ENCODE assay signal across 19 cellular contexts in genomic region chr5:78512440-78512839, GRCh38.
"Had no signal": no experiment of that assay in that cellular context is flagged by ENCODE, and none has a peak within 500 bp of the region (broad histone marks: within the 10 kb centered on the region; RNA-seq: fewer than 3 reads in every experiment).

No MANE protein-coding gene starts in this region.

- ATAC-seq: activated CD8-positive, alpha-beta T cell treated with anti-CD3 and anti-CD28 coated beads, Interleukin-2, amount 10 ng/mL, durations not matched to agents 7 days and 5 days; T-helper 17 cell; WTC11 had no signal

- H3K27ac Mint-ChIP-seq: activated CD8-positive, alpha-beta T cell treated with anti-CD3 and anti-CD28 coated beads, Interleukin-2, amount 10 ng/mL, durations not matched to agents 7 days and 5 days; activated naive CD4-positive, alpha-beta T cell treated with anti-CD3 and anti-CD28 coated beads, Interleukin-2, amount 50 U/mL, for 24 hours; T-helper 17 cell; WTC11 had no signal

- H3K4me3 Mint-ChIP-seq: activated CD8-positive, alpha-beta T cell treated with anti-CD3 and anti-CD28 coated beads, Interleukin-2, amount 10 ng/mL, durations not matched to agents 7 days and 5 days; activated naive CD4-positive, alpha-beta T cell treated with anti-CD3 and anti-CD28 coated beads, Interleukin-2, amount 50 U/mL, for 24 hours; T-helper 17 cell; WTC11 had no signal

- H3K36me3 Mint-ChIP-seq: activated naive CD4-positive, alpha-beta T cell treated with anti-CD3 and anti-CD28 coated beads, Interleukin-2, amount 50 U/mL, for 24 hours had no signal

- H3K9me3 Mint-ChIP-seq: activated naive CD4-positive, alpha-beta T cell treated with anti-CD3 and anti-CD28 coated beads, Interleukin-2, amount 50 U/mL, for 24 hours; WTC11 had no signal

- DNase-seq: activated CD4-positive, alpha-beta T cell treated with anti-CD3 and anti-CD28 coated beads for 48 hours; activated CD4-positive, alpha-beta T cell treated with anti-CD3 and anti-CD28 coated beads, Interleukin-2, amount 50 U/mL, for 4 hours; activated CD4-positive, CD25-positive, alpha-beta regulatory T cell treated with anti-CD3 and anti-CD28 coated beads, Interleukin-2, amount 50 U/mL, for 72 hours; activated CD8-positive, alpha-beta memory T cell treated with anti-CD3 and anti-CD28 coated beads, Interleukin-2, amount 50 U/mL, for 48 hours; activated CD8-positive, alpha-beta T cell treated with anti-CD3 and anti-CD28 coated beads, Interleukin-2, amount 10 ng/mL, durations not matched to agents 7 days and 5 days; activated T-cell treated with anti-CD3 and anti-CD28 coated beads, Interleukin-2, amount 50 U/mL, for 1 hour; aorta; central memory CD4-positive, alpha-beta T cell; KG1; NCI-H1092; NCI-H187; NCI-H2081; NCI-H510A treated with DMSO at 0.1 percent for 48 hours; PC-9; SHP77 treated with DMSO at 0.1 percent for 48 hours; T-helper 17 cell; T-helper 9 cell had no signal
